ENCODE assay signal across 1 cellular context in the genomic region with DNA sequence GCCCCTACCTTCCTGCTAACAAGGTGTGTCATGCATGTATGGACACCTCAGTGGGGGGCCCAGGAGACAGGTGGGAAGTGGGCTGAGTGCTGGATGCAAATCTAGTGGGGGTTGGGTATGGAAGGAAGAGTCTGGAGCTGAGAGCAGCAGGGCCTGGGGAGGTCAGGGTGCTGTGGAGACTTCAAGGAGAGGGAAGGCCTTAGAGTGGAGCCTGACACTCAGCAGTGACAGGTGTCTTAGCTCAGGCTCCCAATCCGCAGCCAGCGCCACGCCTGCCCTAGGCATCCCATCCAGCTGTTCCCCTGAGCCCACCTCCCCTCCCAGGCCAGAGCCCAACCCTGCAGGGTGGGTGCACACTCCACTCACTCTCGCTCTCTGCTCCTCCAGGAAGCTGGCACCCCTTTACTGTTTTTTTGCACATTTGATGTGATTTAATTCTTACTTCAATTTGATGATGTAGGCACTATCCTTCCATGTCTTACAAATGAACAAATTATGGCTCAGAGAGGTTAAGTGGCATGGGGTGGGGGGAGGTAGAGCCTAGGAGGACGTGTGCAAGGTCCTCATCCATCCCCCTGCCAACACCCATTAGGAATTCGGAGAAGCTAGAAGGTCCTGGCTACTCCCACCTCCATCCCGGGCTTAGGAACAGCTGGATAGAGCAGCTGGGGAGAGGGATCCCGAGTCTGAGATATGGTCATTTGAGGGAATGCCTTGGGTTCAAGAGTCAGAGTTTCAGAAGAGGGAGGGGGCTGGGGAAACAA.
TF ChIP-seq lines count a peak whose summit lies in the region.

No MANE protein-coding gene starts in this region.

TF ChIP-seq in K562, 482 proteins besides CTCF, POLR2A, EP300 and RAD21:
- no peak for TF ChIP-seq PTBP1 (IDR thresholded peaks at IDR 0.05; ENCODE audit: low read depth, low read length)
- TF ChIP-seq FOXJ3 (CRISPR knock-in tag; IDR thresholded peaks at IDR 0.05): no peak
- no peak for TF ChIP-seq SRSF3 (IDR thresholded peaks at IDR 0.05; ENCODE audit: insufficient read depth, low read length)
- TF ChIP-seq SIX5 (IDR thresholded peaks at IDR 0.05; ENCODE audit: borderline replicate concordance in 1 of 2, insufficient read depth in 1 of 2, low read depth in 1 of 2, low read length in 2 of 2): no peak
- no peak for TF ChIP-seq ZSCAN32 (CRISPR knock-in tag; IDR thresholded peaks at IDR 0.05)
- TF ChIP-seq DMBX1 (CRISPR knock-in tag; IDR thresholded peaks at IDR 0.05; ENCODE audit: borderline replicate concordance): no peak
TF ChIP-seq in K562: peak in this region for 0.
